In the genomic region with DNA sequence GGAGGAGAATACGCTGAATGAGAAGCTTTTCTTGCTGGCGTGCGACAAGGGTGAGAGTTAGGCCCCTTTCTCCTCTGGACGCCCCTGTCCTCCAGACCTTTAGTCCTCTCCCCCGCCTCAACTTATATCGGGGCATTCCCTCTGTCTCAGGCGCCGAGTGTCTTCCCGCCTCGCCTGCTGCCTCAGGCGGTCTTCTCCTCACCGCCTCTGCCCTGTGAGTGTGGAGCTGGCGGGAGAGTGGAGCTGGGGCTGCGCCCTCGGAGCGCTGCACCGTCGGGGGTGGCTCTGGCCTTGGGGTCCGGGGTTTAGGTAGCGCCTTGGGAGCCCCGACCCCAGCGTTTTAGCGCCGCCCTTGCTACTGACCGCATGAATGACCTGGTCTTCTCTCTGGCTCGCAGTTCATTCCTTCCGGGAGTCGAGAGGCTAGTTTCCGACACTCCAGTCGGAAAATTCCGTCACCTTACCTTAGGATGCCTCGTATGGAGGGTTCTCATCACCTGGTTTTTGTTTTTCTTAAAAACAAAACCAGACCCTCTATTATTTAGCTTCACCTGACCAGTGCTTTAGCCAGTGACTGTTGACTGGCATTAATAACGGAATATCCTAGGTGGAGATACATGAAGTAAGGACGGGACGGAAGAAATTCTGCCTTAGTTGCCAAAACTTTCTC, we compare ENCODE assay signal across 8 cellular contexts. TPM values are rescaled to one million over a fixed set of nuclear protein-coding genes. Genes with fewer than 3 reads are reported as not detected.
DNase-seq lines count a peak whose midpoint lies in the region; ATAC-seq and TF ChIP-seq lines count a peak whose summit lies in the region.

No MANE protein-coding gene starts in this region.

- TF ChIP-seq CTCF in RWPE1 (conservative IDR thresholded peaks at IDR 0.05; ENCODE audit: low read depth) (no peak; the same call in 1 of the 2 replicates), mammary epithelial cell (conservative IDR thresholded peaks at IDR 0.05 in 1 of 2, IDR thresholded peaks at IDR 0.05 in 1 of 2; ENCODE audit: extremely low read depth in 1 of 2, insufficient read depth in 1 of 2, low read depth in 1 of 2, low read length in 2 of 2) (peak in 1 of 2 donors; percentile 8), gastrocnemius medialis (IDR thresholded peaks at IDR 0.05 in 4 of 5, conservative IDR thresholded peaks at IDR 0.05 in 1 of 5) (no peak)

- in situ Hi-C loops in mammary epithelial cell (cut with MboI; ENCODE audit: low sequenced_read_pairs in 2 of 2) (no loop called here), gastrocnemius medialis (cut with MboI; ENCODE audit: low sequenced_read_pairs in 4 of 4) (no loop called here)

- H3K27me3 ChIP-seq in mammary epithelial cell (ENCODE audit: insufficient read depth, low read length) (no peaks in the 10 kb centered on the region), gastrocnemius medialis (peaks cover 0 to 24% (median 7%) of the 10 kb centered on the region in 3 donors)

- no TSS peak for BruUV-seq in mammary epithelial cell (replicated peaks; lab: Mats Ljungman, UMichigan)

- peak; percentile 22 for DNase-seq in AG08395 (ENCODE audit: low spot score)
- peak; percentile 34 for DNase-seq in RWPE1 (ENCODE audit: low spot score)
- peak; percentile 64 for DNase-seq in mammary epithelial cell
- peak; percentile 58 for DNase-seq in iPS-NIHi11 (ENCODE audit: low spot score)
- peak in 1 of 2 donors; percentile 2 for DNase-seq in gastrocnemius medialis
- no peak for DNase-seq in NK-92 (lab: John Stamatoyannopoulos, UW; ENCODE audit: unreplicated experiment)

- H3K27ac ChIP-seq in RWPE1, result peak overlapping the region; percentile 85
- H3K27ac ChIP-seq in mammary epithelial cell (ENCODE audit: insufficient read depth, low read depth, low read length), result peak overlapping the region; percentile 79
- H3K27ac ChIP-seq in gastrocnemius medialis, result peak overlapping the region; percentile 57 to 82 (median 76)

- POLR2A ChIA-PET in RWPE1 (lab: Yijun Ruan, JAX; ENCODE audit: low non-redundant PET), result interaction anchor here (0.6 kb wide), 1 partner anchor 13 kb away, joined by 3 read pairs; no protein-coding TSS in a partner anchor

- H3K4me3 ChIP-seq in mammary epithelial cell (replicated peaks in 1 of 3; ENCODE audit: insufficient read depth in 1 of 3, low read depth in 2 of 3, low read length in 3 of 3), result peak overlapping the region; percentile 73 to 99 (median 86)
- peak overlapping the region; percentile 66 to 71 (median 68) for H3K4me3 ChIP-seq in gastrocnemius medialis

- no peak for TF ChIP-seq POLR2A in gastrocnemius medialis (IDR thresholded peaks at IDR 0.05)

- no peaks in the 10 kb centered on the region for H4K20me1 ChIP-seq in mammary epithelial cell (ENCODE audit: insufficient read depth, low read length)

- peak overlapping the region; percentile 99 for H2AFZ ChIP-seq in mammary epithelial cell (ENCODE audit: low read depth, low read length)

- peak overlapping the region; percentile 91 for H3K9ac ChIP-seq in mammary epithelial cell (ENCODE audit: insufficient read depth, low read length)

- CTCF ChIA-PET in RWPE1 (lab: Yijun Ruan, JAX) (no interaction called here), mammary epithelial cell (lab: Charles Lee; ENCODE audit: low non-redundant PET) (no interaction called here)

- 1% methylated on average over 15 of the region's 35 CpGs for WGBS in mammary epithelial cell (ENCODE audit: low coverage, missing lambda C conversion rate)

- ATAC-seq in GM18907 (IDR thresholded peaks at IDR 0.05; ENCODE audit: unreplicated experiment) (peak; percentile 20), HG03432 (IDR thresholded peaks at IDR 0.05; ENCODE audit: unreplicated experiment) (peak; percentile 32), gastrocnemius medialis (peak; percentile 45 to 52)

- H3K4me1 ChIP-seq in mammary epithelial cell (ENCODE audit: insufficient read depth, low read length) (no peaks in the 10 kb centered on the region), gastrocnemius medialis (peaks cover 2 to 6% of the 10 kb centered on the region in 2 donors)

- dilution Hi-C loops in mammary epithelial cell (cut with HindIII; ENCODE audit: low sequenced_read_pairs), result loop anchor here (5.0 kb wide), 1 partner anchor 77 kb away; no protein-coding TSS in a partner anchor

- H3K4me2 ChIP-seq in mammary epithelial cell (ENCODE audit: insufficient read depth, low read depth, low read length), result peak overlapping the region; percentile 98

- H3K36me3 ChIP-seq in mammary epithelial cell (ENCODE audit: insufficient read depth, low read length) (no peaks in the 10 kb centered on the region), gastrocnemius medialis (no peaks in the 10 kb centered on the region)

- H3K79me2 ChIP-seq in mammary epithelial cell (ENCODE audit: insufficient read depth, low read length), result peaks cover 32% of the 10 kb centered on the region

- intact Hi-C loops in mammary epithelial cell (cut with micrococcal nuclease) (loop anchor here (1.0 to 2.0 kb wide), 3 partner anchors 24 to 129 kb away; a partner anchor contains a TSS), gastrocnemius medialis (cut with DNase I; ENCODE audit: low total_unique reads) (loop anchor here (5.0 kb wide), 2 partner anchors 128 to 148 kb away; a partner anchor contains a TSS)

- H3K9me3 ChIP-seq in mammary epithelial cell (replicated peaks; ENCODE audit: insufficient read depth, low read length) (no peaks in the 10 kb centered on the region), gastrocnemius medialis (peaks cover 0 to 3% (median 0%) of the 10 kb centered on the region in 3 donors)

RNA-seq across cellular contexts. Expression of a gene that starts 1.0 kb away (rescaled TPM):
- total RNA-seq in mammary epithelial cell, result 10 to 100 TPM; 15.7 to 26.8 TPM
- polyA plus RNA-seq in mammary epithelial cell, result 6.9 TPM
- polyA minus RNA-seq in mammary epithelial cell, result 23.2 TPM
- total RNA-seq in gastrocnemius medialis, result 1 to 10 TPM in 2 of 4 donors, under 1 TPM in 2; 0.75 to 1.7 (median 1.1) TPM

Comparison
In these comparisons a context has a peak if more than half of its experiments do, and no peak if none do; other contexts are left out.
1. RNA of a gene that starts 1.0 kb away (total RNA-seq): 15.7 to 26.8 TPM in mammary epithelial cell; 0.75 to 1.7 TPM in gastrocnemius medialis; every median in the first group is over 4 times any median in the second.
2. Peak in every context shown above with its lines, with median percentiles within 50 percentile points of each other: ATAC-seq and H3K27ac ChIP-seq.